16 cellular contexts compared by ENCODE assay signal in genomic region chr2:197904446-197904845, GRCh38.
DNase-seq lines count a peak whose midpoint lies in the region; ATAC-seq and TF ChIP-seq lines count a peak whose summit lies in the region.
"Had no signal": no experiment of that assay in that cellular context is flagged by ENCODE, and none has a peak within 500 bp of the region (broad histone marks: within the 10 kb centered on the region; RNA-seq: fewer than 3 reads in every experiment).

No MANE protein-coding gene starts in this region.

- no peak for TF ChIP-seq CTCF in upper lobe of right lung (IDR thresholded peaks at IDR 0.05)
- TF ChIP-seq CTCF in MCF 10A (IDR thresholded peaks at IDR 0.05; ENCODE audit: unreplicated experiment), result no peak
- no peak for TF ChIP-seq CTCF in WERI-Rb-1 (IDR thresholded peaks at IDR 0.05; ENCODE audit: low read depth, low read length)

- intact Hi-C loops in upper lobe of right lung (cut with DNase I) (no loop called here), MCF 10A (cut with micrococcal nuclease) (no loop called here), left cardiac atrium (cut with DNase I) (no loop called here)

- H3K4me3 ChIP-seq in upper lobe of right lung (no peak overlapping the region), WERI-Rb-1 (ENCODE audit: low read depth, low read length) (no peak overlapping the region)

- H3K36me3 Mint-ChIP-seq in activated naive CD8-positive, alpha-beta T cell, result peaks cover 16% of the 10 kb centered on the region
- H3K36me3 Mint-ChIP-seq in MCF 10A (ENCODE audit: insufficient read depth, unreplicated experiment), result no peaks in the 10 kb centered on the region
- H3K36me3 Mint-ChIP-seq: IgD-negative memory B cell had no signal

- CTCF ChIA-PET in MCF 10A (lab: Yijun Ruan, JAX), result no interaction called here

- H3K4me1 ChIP-seq in upper lobe of right lung, result no peaks in the 10 kb centered on the region
- H3K4me1 ChIP-seq: BE2C had no signal

- ATAC-seq in upper lobe of right lung (peak; percentile 83), left cardiac atrium (no peak)
- ATAC-seq: HCT116 had no signal

- H3K27ac Mint-ChIP-seq in activated naive CD8-positive, alpha-beta T cell, result peak overlapping the region; percentile 43
- no peak overlapping the region for H3K27ac Mint-ChIP-seq in MCF 10A (ENCODE audit: low read depth, unreplicated experiment)
- H3K27ac Mint-ChIP-seq: IgD-negative memory B cell had no signal

- peak; percentile 13 for DNase-seq in stimulated activated CD4-positive, alpha-beta T cell treated with anti-CD3 and anti-CD28 coated beads, Interleukin-1b, Interleukin-23, amount 100 ng/mL, for 48 hours
- DNase-seq in stimulated activated CD4-positive, alpha-beta T cell treated with anti-CD3 and anti-CD28 coated beads, Interleukin-12 subunit alpha, Interleukin-12 subunit beta, amount 100 ng/mL, for 4 hours, result no peak
- DNase-seq in RPMI8226, result peak; percentile 11
- DNase-seq in upper lobe of right lung, result no peak
- DNase-seq in MCF 10A (ENCODE audit: unreplicated experiment), result no peak
- no peak for DNase-seq in WERI-Rb-1
- no peak for DNase-seq in left cardiac atrium
- DNase-seq: activated gamma-delta T cell treated with Interleukin-2 at 50 U/mL for 16 hours, BE2C, kidney glomerular epithelial cell, NCI-H1694, NCI-H69 had no signal

- peak overlapping the region; percentile 31 for H3K4me3 Mint-ChIP-seq in activated naive CD8-positive, alpha-beta T cell
- H3K4me3 Mint-ChIP-seq in MCF 10A (ENCODE audit: unreplicated experiment), result no peak overlapping the region
- H3K4me3 Mint-ChIP-seq: IgD-negative memory B cell had no signal

- no peaks in the 10 kb centered on the region for H3K36me3 ChIP-seq in upper lobe of right lung
- no peaks in the 10 kb centered on the region for H3K36me3 ChIP-seq in WERI-Rb-1
- H3K36me3 ChIP-seq: BE2C had no signal

- POLR2A ChIA-PET in MCF 10A (lab: Yijun Ruan, JAX), result no interaction called here

- H3K27me3 ChIP-seq in upper lobe of right lung (no peaks in the 10 kb centered on the region), WERI-Rb-1 (ENCODE audit: insufficient read depth, low read depth, severe bottlenecking) (no peaks in the 10 kb centered on the region)
- H3K27me3 ChIP-seq: BE2C had no signal

- BruUV-seq in MCF 10A (replicated peaks; lab: Mats Ljungman, UMichigan), result no TSS peak

- H3K27ac ChIP-seq in upper lobe of right lung (no peak overlapping the region), WERI-Rb-1 (no peak overlapping the region)
- H3K27ac ChIP-seq: epithelial cell of prostate had no signal

- H3K9me3 ChIP-seq in upper lobe of right lung (no peaks in the 10 kb centered on the region), WERI-Rb-1 (ENCODE audit: severe bottlenecking) (no peaks in the 10 kb centered on the region)
- H3K9me3 ChIP-seq: BE2C had no signal

- H3K9me3 Mint-ChIP-seq in activated naive CD8-positive, alpha-beta T cell (ENCODE audit: low read depth), result no peaks in the 10 kb centered on the region
- H3K9me3 Mint-ChIP-seq in MCF 10A (ENCODE audit: unreplicated experiment), result no peaks in the 10 kb centered on the region

- peaks cover 18% of the 10 kb centered on the region for H3K4me1 Mint-ChIP-seq in activated naive CD8-positive, alpha-beta T cell (ENCODE audit: low read depth)
- peaks cover 13% of the 10 kb centered on the region for H3K4me1 Mint-ChIP-seq in MCF 10A (ENCODE audit: insufficient read depth, unreplicated experiment)
- H3K4me1 Mint-ChIP-seq: IgD-negative memory B cell had no signal

- peaks cover 12% of the 10 kb centered on the region for H3K27me3 Mint-ChIP-seq in activated naive CD8-positive, alpha-beta T cell
- H3K27me3 Mint-ChIP-seq in MCF 10A (ENCODE audit: insufficient read depth, unreplicated experiment), result no peaks in the 10 kb centered on the region

Comparison
In these comparisons a context has a peak if more than half of its experiments do, and no peak if none do; other contexts are left out.
1. DNase-seq: peak in stimulated activated CD4-positive, alpha-beta T cell treated with anti-CD3 and anti-CD28 coated beads, Interleukin-1b, Interleukin-23, amount 100 ng/mL, for 48 hours (single experiment) and RPMI8226 (single experiment); none in stimulated activated CD4-positive, alpha-beta T cell treated with anti-CD3 and anti-CD28 coated beads, Interleukin-12 subunit alpha, Interleukin-12 subunit beta, amount 100 ng/mL, for 4 hours (single experiment), upper lobe of right lung (single experiment), MCF 10A (single experiment), WERI-Rb-1 (single experiment) and left cardiac atrium (single experiment).